In the genomic region with DNA sequence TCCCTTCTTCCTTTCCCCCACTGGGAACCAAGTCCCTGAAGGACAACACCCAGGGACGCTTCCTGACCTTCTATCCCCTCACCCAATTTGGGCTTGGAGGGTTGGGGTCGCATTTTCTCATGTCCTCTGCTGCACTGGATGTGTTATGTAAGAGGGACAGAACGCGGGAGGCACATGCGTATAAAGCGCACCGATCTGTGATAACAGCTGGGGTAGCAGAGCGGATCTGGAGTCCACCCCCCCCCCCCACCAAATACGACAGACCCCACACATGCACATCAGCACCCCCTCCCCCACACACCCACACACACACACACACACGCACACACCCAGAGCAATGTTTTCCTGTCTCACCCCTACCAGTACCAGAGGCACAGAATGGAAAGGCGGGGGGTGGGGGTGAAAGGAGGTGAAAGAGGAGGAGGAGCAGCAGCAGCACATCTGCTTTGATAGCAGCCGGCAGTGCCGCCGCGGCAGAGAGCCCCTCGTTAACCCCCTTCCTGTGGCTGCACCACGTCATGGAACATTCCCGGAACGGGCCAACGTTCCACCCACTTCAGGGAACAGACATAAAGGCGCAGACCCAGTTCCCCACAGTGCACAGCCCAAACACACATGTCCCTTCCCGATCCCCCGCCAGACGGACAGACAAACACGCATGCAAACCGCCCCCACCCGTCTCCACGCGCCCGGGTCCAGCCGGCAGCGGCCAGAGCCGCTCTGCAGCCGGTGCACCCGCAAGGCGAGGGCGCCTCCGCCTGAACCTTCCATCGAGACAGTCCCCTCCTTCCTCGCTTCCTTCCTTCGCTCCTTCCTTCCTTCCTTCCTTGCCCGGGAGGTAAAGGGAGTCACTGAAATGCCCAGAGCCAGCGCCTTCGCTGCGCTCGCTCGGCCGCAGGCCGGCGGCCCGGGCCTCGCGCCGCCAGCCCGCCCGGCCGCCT, we compare ENCODE assay signal across 8 cellular contexts. TPM values are rescaled to one million over a fixed set of nuclear protein-coding genes. Genes with fewer than 3 reads are reported as not detected.
DNase-seq lines count a peak whose midpoint lies in the region; ATAC-seq, FAIRE-seq and TF ChIP-seq lines count a peak whose summit lies in the region.

No MANE protein-coding gene starts in this region.

- CTCF ChIA-PET in endothelial cell of umbilical vein (lab: Charles Lee) = interaction anchor here (1.0 to 2.3 kb wide), 13 partner anchors 17 to 482 kb away, joined by 3 to 13 read pairs (median 5); no protein-coding TSS in a partner anchor

- no TSS peak for BruUV-seq in endothelial cell of umbilical vein (replicated peaks; lab: Mats Ljungman, UMichigan)

- no peaks in the 10 kb centered on the region for H4K20me1 ChIP-seq in endothelial cell of umbilical vein (replicated peaks; ENCODE audit: control insufficient read depth, extremely low read depth, insufficient read depth, low read length)

- no peak for FAIRE-seq in endothelial cell of umbilical vein (lab: Jason Lieb, UNC)

- H3K9me3 ChIP-seq in HAP-1 (no peaks in the 10 kb centered on the region), endothelial cell of umbilical vein (replicated peaks; ENCODE audit: control insufficient read depth, insufficient read depth, low read length) (no peaks in the 10 kb centered on the region), mononuclear cell (ENCODE audit: low read depth, low read length) (no peaks in the 10 kb centered on the region)

- DNase-seq in Caki2 (ENCODE audit: low read depth) = peak; percentile 82
- peak; percentile 32 to 75 for DNase-seq in HAP-1 (ENCODE audit: low spot score in 2 of 2)
- DNase-seq in NK-92 (lab: John Stamatoyannopoulos, UW; ENCODE audit: unreplicated experiment) = peak; percentile 77
- DNase-seq in activated T-cell treated with anti-CD3 and anti-CD28 coated beads for 1 hour (ENCODE audit: low read depth) = peak; percentile 89
- peak; percentile 85 for DNase-seq in endothelial cell of umbilical vein (ENCODE audit: low read depth, low spot score)
- DNase-seq in stimulated activated CD8-positive, alpha-beta memory T cell treated with anti-CD3 and anti-CD28 coated beads, Interleukin-2, amount 100 ng/mL, for 48 hours (ENCODE audit: low read depth in 2 of 2) = peak; percentile 88 to 89

- H3K36me3 ChIP-seq in HAP-1 (replicated peaks) = no peaks in the 10 kb centered on the region
- H3K36me3 ChIP-seq in endothelial cell of umbilical vein (ENCODE audit: control insufficient read depth in 2 of 2, extremely low read depth in 1 of 2, insufficient read depth in 2 of 2, low read length in 2 of 2) = no peaks in the 10 kb centered on the region

- intact Hi-C loops in endothelial cell of umbilical vein (cut with micrococcal nuclease) = loop anchor here (1.0 to 10.0 kb wide), 8 partner anchors 59 to 800 kb away; partner anchors contain the start of genes ADAT2, NMBR, PEX3 and VTA1

- H3K4me3 ChIP-seq in HAP-1 = peak overlapping the region; percentile 58
- H3K4me3 ChIP-seq in endothelial cell of umbilical vein (replicated peaks in 1 of 3; ENCODE audit: insufficient read depth in 1 of 3, low read depth in 1 of 3, low read length in 3 of 3) = peak overlapping the region in 2 of 3 experiments; percentile 35 to 91
- peak overlapping the region; percentile 83 for H3K4me3 ChIP-seq in mononuclear cell (ENCODE audit: low read length)

- POLR2A ChIA-PET in endothelial cell of umbilical vein (lab: Charles Lee) = no interaction called here

- H3K27ac ChIP-seq in endothelial cell of umbilical vein (ENCODE audit: insufficient read depth, low read depth, low read length) = peak overlapping the region; percentile 46

- peak overlapping the region; percentile 44 for H3K4me2 ChIP-seq in endothelial cell of umbilical vein (ENCODE audit: insufficient read depth, low read length)

- peak; percentile 69 for TF ChIP-seq POLR2A in endothelial cell of umbilical vein (IDR thresholded peaks at IDR 0.05; ENCODE audit: low read depth, low read length)

- no peaks in the 10 kb centered on the region for H3K27me3 ChIP-seq in HAP-1 (ENCODE audit: low read depth)
- no peaks in the 10 kb centered on the region for H3K27me3 ChIP-seq in endothelial cell of umbilical vein (ENCODE audit: control insufficient read depth in 2 of 2, insufficient read depth in 2 of 2, low read length in 2 of 2)
- H3K27me3 ChIP-seq in mononuclear cell (ENCODE audit: insufficient read depth, low read length) = no peaks in the 10 kb centered on the region

- H3K4me1 ChIP-seq in HAP-1 (peaks cover 13% of the 10 kb centered on the region), endothelial cell of umbilical vein (ENCODE audit: control insufficient read depth, extremely low read depth, insufficient read depth, low read length) (peaks cover 30% of the 10 kb centered on the region), mononuclear cell (ENCODE audit: insufficient read depth, low read length) (peaks cover 30% of the 10 kb centered on the region)

- peak overlapping the region; percentile 96 for H3K9ac ChIP-seq in endothelial cell of umbilical vein (replicated peaks; ENCODE audit: extremely low read depth, insufficient read depth, low read length)

- TF ChIP-seq CTCF in endothelial cell of umbilical vein (IDR thresholded peaks at IDR 0.05; ENCODE audit: extremely low read depth in 1 of 2, insufficient read depth in 1 of 2, low read depth in 1 of 2, low read length in 2 of 2) = no peak

- no peaks in the 10 kb centered on the region for H3K79me2 ChIP-seq in endothelial cell of umbilical vein (ENCODE audit: control insufficient read depth, insufficient read depth, low read length)

- ATAC-seq in HG02970 (IDR thresholded peaks at IDR 0.05; ENCODE audit: low FRiP score, unreplicated experiment) = no peak

- H2AFZ ChIP-seq in endothelial cell of umbilical vein (ENCODE audit: low read depth, low read length) = peak overlapping the region; percentile 26

- in situ Hi-C loops in Caki2 (cut with HindIII; ENCODE audit: low pct_unique_long_range_greater_than_20kb, low sequenced_read_pairs) (no loop called here), HAP-1 (cut with MboI; ENCODE audit: low sequenced_read_pairs) (no loop called here)

- no peaks in the 10 kb centered on the region for H3K9me1 ChIP-seq in endothelial cell of umbilical vein (replicated peaks; ENCODE audit: control insufficient read depth, extremely low read depth, insufficient read depth, low read length)

- dilution Hi-C loops in endothelial cell of umbilical vein (cut with MboI; ENCODE audit: extremely low pct_ligation_motif_present, low sequenced_read_pairs) = no loop called here

TF ChIP-seq in endothelial cell of umbilical vein, 7 proteins besides CTCF, POLR2A, EP300 and RAD21:
- TF ChIP-seq, protein P1, sequence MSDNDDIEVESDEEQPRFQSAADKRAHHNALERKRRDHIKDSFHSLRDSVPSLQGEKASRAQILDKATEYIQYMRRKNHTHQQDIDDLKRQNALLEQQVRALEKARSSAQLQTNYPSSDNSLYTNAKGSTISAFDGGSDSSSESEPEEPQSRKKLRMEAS (IDR thresholded peaks at IDR 0.05; ENCODE audit: insufficient read depth, insufficient read length) = no peak
- peak; percentile 34 for TF ChIP-seq POLR2AphosphoS5 (IDR thresholded peaks at IDR 0.05; ENCODE audit: insufficient read depth, low read depth, low read length)

RNA-seq across cellular contexts. Expression of gene HIVEP2, which starts 0.6 kb away (rescaled TPM):
- 3.0 and 3.5 TPM in 2 replicates for total RNA-seq in Caki2 (2014; rRNA removed; shearing (Covaris generic); ENCODE audit: low replicate concordance)
- 4.7 and 5.2 TPM in 2 replicates for total RNA-seq in endothelial cell of umbilical vein
- 0.86 and 1.3 TPM in 2 replicates for polyA plus RNA-seq in endothelial cell of umbilical vein
- polyA plus RNA-seq in endothelial cell of umbilical vein (2011; cell fraction: cytosol; rRNA removed) = 1.3 TPM in 2 replicates
- polyA plus RNA-seq in endothelial cell of umbilical vein (2011; cell fraction: nucleus; rRNA removed) = 2.4 and 2.9 TPM in 2 replicates
- polyA plus RNA-seq in endothelial cell of umbilical vein (2012) = 2.7 and 3.0 TPM in 2 replicates
- polyA minus RNA-seq in endothelial cell of umbilical vein = 4.3 and 4.9 TPM in 2 replicates
- polyA minus RNA-seq in endothelial cell of umbilical vein (2011; cell fraction: cytosol; rRNA and poly(A)+ RNA removed) = 2.6 TPM
- polyA minus RNA-seq in endothelial cell of umbilical vein (2011; cell fraction: nucleus; rRNA and poly(A)+ RNA removed) = 5.4 and 5.8 TPM in 2 replicates
- 32.0 TPM for total RNA-seq in mononuclear cell
